18 cellular contexts compared by ENCODE assay signal in genomic region chr12:54231236-54231635, GRCh38.
"Had no signal": no experiment of that assay in that cellular context is flagged by ENCODE, and none has a peak within 500 bp of the region (broad histone marks: within the 10 kb centered on the region; RNA-seq: fewer than 3 reads in every experiment).

No MANE protein-coding gene starts in this region.

- ATAC-seq: activated naive CD8-positive, alpha-beta T cell treated with anti-CD3 and anti-CD28 coated beads, Interleukin-2, amount 50 U/mL, for 24 hours; naive thymus-derived CD4-positive, alpha-beta T cell; right lobe of liver; upper lobe of right lung had no signal

- H3K36me3 ChIP-seq: ascending aorta, cardiac muscle cell, right lobe of liver, suprapubic skin had no signal

- H3K27me3 ChIP-seq: ascending aorta, cardiac muscle cell, right lobe of liver, suprapubic skin, upper lobe of right lung had no signal

- H3K9me3 ChIP-seq: ascending aorta, right lobe of liver, suprapubic skin, upper lobe of right lung had no signal

- H3K27me3 Mint-ChIP-seq: activated CD4-positive, alpha-beta memory T cell treated with anti-CD3 and anti-CD28 coated beads for 36 hours; activated naive CD8-positive, alpha-beta T cell treated with anti-CD3 and anti-CD28 coated beads, Interleukin-2, amount 50 U/mL, for 24 hours; progenitor cell of endocrine pancreas had no signal

- DNase-seq: activated CD4-positive, alpha-beta memory T cell treated with anti-CD3 and anti-CD28 coated beads for 36 hours; activated CD4-positive, alpha-beta T cell treated with anti-CD3 and anti-CD28 coated beads for 1 hour; activated gamma-delta T cell treated with Interleukin-2 at 50 U/mL for 16 hours; activated naive CD8-positive, alpha-beta T cell treated with anti-CD3 and anti-CD28 coated beads, Interleukin-2, amount 50 U/mL, for 24 hours; activated T-cell treated with anti-CD3 and anti-CD28 coated beads, Interleukin-2, amount 50 U/mL, for 72 hours; effector memory CD4-positive, alpha-beta T cell; hypothalamus; naive thymus-derived CD4-positive, alpha-beta T cell; right lobe of liver; stimulated activated CD4-positive, alpha-beta T cell treated with anti-CD3 and anti-CD28 coated beads, Interleukin-2, amount 100 ng/mL, for 24 hours; stimulated activated naive CD4-positive, alpha-beta T cell treated with Interleukin-2 at 50 U/mL for 16 hours; T-helper 2 cell; upper lobe of right lung had no signal

- H3K4me3 Mint-ChIP-seq: activated CD4-positive, alpha-beta memory T cell treated with anti-CD3 and anti-CD28 coated beads for 36 hours; activated naive CD8-positive, alpha-beta T cell treated with anti-CD3 and anti-CD28 coated beads, Interleukin-2, amount 50 U/mL, for 24 hours; activated T-cell treated with anti-CD3 and anti-CD28 coated beads, Interleukin-2, amount 50 U/mL, for 72 hours; naive thymus-derived CD4-positive, alpha-beta T cell had no signal

- H3K27ac ChIP-seq: cardiac muscle cell, right lobe of liver, suprapubic skin, upper lobe of right lung had no signal

- H3K27ac Mint-ChIP-seq: activated CD4-positive, alpha-beta memory T cell treated with anti-CD3 and anti-CD28 coated beads for 36 hours; activated naive CD8-positive, alpha-beta T cell treated with anti-CD3 and anti-CD28 coated beads, Interleukin-2, amount 50 U/mL, for 24 hours; activated T-cell treated with anti-CD3 and anti-CD28 coated beads, Interleukin-2, amount 50 U/mL, for 72 hours; progenitor cell of endocrine pancreas had no signal

- H3K4me3 ChIP-seq: ascending aorta, cardiac muscle cell, lung, right lobe of liver, suprapubic skin, upper lobe of right lung had no signal

- H3K4me1 ChIP-seq: right lobe of liver had no signal

- H3K9me3 Mint-ChIP-seq: activated CD4-positive, alpha-beta memory T cell treated with anti-CD3 and anti-CD28 coated beads for 36 hours; activated naive CD8-positive, alpha-beta T cell treated with anti-CD3 and anti-CD28 coated beads, Interleukin-2, amount 50 U/mL, for 24 hours; activated T-cell treated with anti-CD3 and anti-CD28 coated beads, Interleukin-2, amount 50 U/mL, for 72 hours; naive thymus-derived CD4-positive, alpha-beta T cell had no signal
